In genomic region chrX:116285506-116285905, GRCh38 we compare ENCODE assay signal across 22 cellular contexts.
"Had no signal": no experiment of that assay in that cellular context is flagged by ENCODE, and none has a peak within 500 bp of the region (broad histone marks: within the 10 kb centered on the region; RNA-seq: fewer than 3 reads in every experiment).

No MANE protein-coding gene starts in this region.

- DNase-seq: activated CD4-positive, alpha-beta T cell treated with anti-CD3 and anti-CD28 coated beads, Interleukin-2, amount 10 ng/mL, durations not matched to agents 7 days and 5 days; activated CD4-positive, CD25-positive, alpha-beta regulatory T cell treated with anti-CD3 and anti-CD28 coated beads, Interleukin-2, amount 50 U/mL, for 72 hours; activated CD8-positive, alpha-beta memory T cell treated with anti-CD3 and anti-CD28 coated beads, Interleukin-2, amount 10 ng/mL, durations not matched to agents 7 days and 5 days; activated CD8-positive, alpha-beta T cell treated with anti-CD3 and anti-CD28 coated beads for 36 hours; activated gamma-delta T cell; activated T-cell treated with anti-CD3 and anti-CD28 coated beads for 4 hours; aorta; foreskin keratinocyte; kidney glomerular epithelial cell; left ventricle myocardium superior; pancreas; psoas muscle; right cardiac atrium; stimulated activated CD4-positive, alpha-beta T cell treated with anti-CD3 and anti-CD28 coated beads, Interleukin-12 subunit alpha, Interleukin-12 subunit beta, amount 100 ng/mL, for 4 hours; stimulated activated CD4-positive, alpha-beta T cell treated with anti-CD3 and anti-CD28 coated beads, Interleukin-4, amount 100 ng/mL, for 4 hours; stimulated activated naive CD8-positive, alpha-beta T cell treated with anti-CD3 and anti-CD28 coated beads, Interleukin-15, Interleukin-2, amounts not matched to agents 100 U/mL and 50 U/mL, for 24 hours; T-helper 1 cell; upper lobe of left lung; WERI-Rb-1 had no signal

- ATAC-seq: activated CD8-positive, alpha-beta memory T cell treated with anti-CD3 and anti-CD28 coated beads, Interleukin-2, amount 10 ng/mL, durations not matched to agents 7 days and 5 days; activated CD8-positive, alpha-beta T cell treated with anti-CD3 and anti-CD28 coated beads for 36 hours; foreskin keratinocyte; left ventricle myocardium superior; pancreas; psoas muscle; right cardiac atrium; stimulated activated naive CD8-positive, alpha-beta T cell treated with anti-CD3 and anti-CD28 coated beads, Interleukin-15, Interleukin-2, amounts not matched to agents 100 U/mL and 50 U/mL, for 24 hours had no signal

- H3K4me3 ChIP-seq: coronary artery, pancreas, psoas muscle, upper lobe of left lung had no signal

- H3K4me1 ChIP-seq: pancreas, psoas muscle, upper lobe of left lung had no signal

- H3K36me3 ChIP-seq: neutrophil, pancreas, upper lobe of left lung, WERI-Rb-1 had no signal

- FAIRE-seq: TTC549 had no signal

- H3K9me3 ChIP-seq: neutrophil, pancreas, upper lobe of left lung had no signal

- H3K27me3 ChIP-seq: foreskin keratinocyte, neutrophil, pancreas, upper lobe of left lung had no signal

- H3K27ac ChIP-seq: coronary artery, neutrophil, pancreas, psoas muscle, upper lobe of left lung, WERI-Rb-1 had no signal
